8 cellular contexts compared by ENCODE assay signal in genomic region chr4:83054928-83055327, GRCh38. TPM values are rescaled to one million over a fixed set of nuclear protein-coding genes. Genes with fewer than 3 reads are reported as not detected.
A peak's percentile ranks its signal among the peaks of the same experiment; 100 is the strongest.
DNase-seq lines count a peak whose midpoint lies in the region; ATAC-seq and TF ChIP-seq lines count a peak whose summit lies in the region.

No MANE protein-coding gene starts in this region.

- intact Hi-C loops in PC-9 (cut with micrococcal nuclease; ENCODE audit: unreplicated experiment), result loop anchor here (1.0 to 10.0 kb wide), 2 partner anchors 205 to 590 kb away; no protein-coding TSS in a partner anchor

- in situ Hi-C loops in ACHN (cut with HindIII; ENCODE audit: low pct_ligation_motif_present, low pct_unique_long_range_greater_than_20kb, low sequenced_read_pairs), result no loop called here

- no TSS peak for BruUV-seq in PC-9 (replicated peaks; lab: Mats Ljungman, UMichigan)

- no peaks in the 10 kb centered on the region for H3K4me1 ChIP-seq in PC-9 (replicated peaks; ENCODE audit: insufficient read depth)

- POLR2A ChIA-PET in GM10248 (lab: Yijun Ruan, JAX) (no interaction called here), PC-9 (lab: Charles Lee; ENCODE audit: unreplicated experiment) (interaction anchor here (0.6 to 0.8 kb wide), 3 partner anchors 42 to 361 kb away, joined by 3 to 12 read pairs (median 4); no protein-coding TSS in a partner anchor)

- CTCF ChIA-PET in GM10248 (lab: Yijun Ruan, JAX), result interaction anchor here (1.4 to 2.7 kb wide), 3 partner anchors 10 to 228 kb away, joined by 5 to 10 read pairs (median 6); no protein-coding TSS in a partner anchor
- CTCF ChIA-PET in PC-9 (lab: Charles Lee), result no interaction called here

- no peaks in the 10 kb centered on the region for H4K20me1 ChIP-seq in PC-9 (ENCODE audit: insufficient read depth)

- H3K4me3 ChIP-seq in PC-9 (no peak overlapping the region), fibroblast of pulmonary artery (replicated peaks; ENCODE audit: low read depth, low read length) (no peak overlapping the region)

- peaks cover 10% of the 10 kb centered on the region; the same call in 1 of the 2 replicates for H3K36me3 ChIP-seq in PC-9 (ENCODE audit: low read depth)

- no peaks in the 10 kb centered on the region for H3K9me2 ChIP-seq in PC-9 (ENCODE audit: insufficient read depth)

- ATAC-seq in GM21360 (IDR thresholded peaks at IDR 0.05; ENCODE audit: unreplicated experiment), result no peak

- H3K4me2 ChIP-seq in PC-9, result no peak overlapping the region

- no peaks in the 10 kb centered on the region for H3K9me3 ChIP-seq in PC-9 (ENCODE audit: insufficient read depth, low read depth)

- 0 out of 2 replicates have a peak, but pooled peaks cover 7% of the 10 kb centered on the region for H3F3A ChIP-seq in PC-9 (ENCODE audit: insufficient read depth, low read depth)

- no peaks in the 10 kb centered on the region for H3K27me3 ChIP-seq in PC-9 (ENCODE audit: insufficient read depth, low read depth)

- TF ChIP-seq CTCF in GM10248 (IDR thresholded peaks at IDR 0.05; ENCODE audit: control extremely low read depth, extremely low read depth, low read depth, missing control alignments), result peak; percentile 40
- peak; percentile 63 for TF ChIP-seq CTCF in PC-9 (conservative IDR thresholded peaks at IDR 0.05)
- TF ChIP-seq CTCF in fibroblast of pulmonary artery (IDR thresholded peaks at IDR 0.05; ENCODE audit: low read length, missing control alignments), result peak; percentile 39

- H3K27ac ChIP-seq in PC-9, result no peak overlapping the region

- DNase-seq in ACHN (peak; percentile 28), GM10248 (ENCODE audit: extremely low spot score) (peak; percentile 23), PC-9 (peak in 1 of 2 experiments; percentile 37), fibroblast of pulmonary artery (ENCODE audit: low read depth) (peak; percentile 47), NK-92 (lab: John Stamatoyannopoulos, UW; ENCODE audit: unreplicated experiment) (no peak)
- DNase-seq in central memory CD4-positive, alpha-beta T cell, result no peak
- DNase-seq in activated CD4-positive, alpha-beta T cell treated with anti-CD3 and anti-CD28 coated beads, Interleukin-2, amount 50 U/mL, for 1 hour, result no peak

- H2AFZ ChIP-seq in PC-9, result no peak overlapping the region

- H3K79me2 ChIP-seq in PC-9 (ENCODE audit: low read depth), result no peaks in the 10 kb centered on the region

RNA-seq across cellular contexts. Expression of gene COPS4, which starts 19.9 kb away (rescaled TPM):
- 15.4 and 17.1 TPM in 2 replicates for total RNA-seq in PC-9 (2021)

RNA-seq across cellular contexts. Expression of gene LIN54, which starts 44.3 kb away (rescaled TPM):
- total RNA-seq in PC-9 (2021), result 8.5 and 13.1 TPM in 2 replicates

RNA-seq across cellular contexts. Expression of gene PLAC8, which starts 59.6 kb away (rescaled TPM):
- 39.0 and 52.7 TPM in 2 replicates for total RNA-seq in PC-9 (2021)

Comparison
In these comparisons a context has a peak if more than half of its experiments do, and no peak if none do; other contexts are left out.
1. DNase-seq: peak in ACHN (single experiment), GM10248 (single experiment) and fibroblast of pulmonary artery (single experiment); none in NK-92 (single experiment), central memory CD4-positive, alpha-beta T cell (single experiment) and activated CD4-positive, alpha-beta T cell treated with anti-CD3 and anti-CD28 coated beads, Interleukin-2, amount 50 U/mL, for 1 hour (single experiment).
2. Peak in every context shown above with its lines, with median percentiles within 50 percentile points of each other: CTCF ChIP-seq.